ENCODE assay signal across 8 cellular contexts in genomic region chr11:90204832-90205646, GRCh38. TPM values are rescaled to one million over a fixed set of nuclear protein-coding genes. Genes with fewer than 3 reads are reported as not detected.
DNase-seq lines count a peak whose midpoint lies in the region; ATAC-seq, FAIRE-seq and TF ChIP-seq lines count a peak whose summit lies in the region.

No MANE protein-coding gene starts in this region.

- TF ChIP-seq CTCF in A549 (IDR thresholded peaks at IDR 0.05) (peak; percentile 77), LNCaP clone FGC (IDR thresholded peaks at IDR 0.05; ENCODE audit: control insufficient read depth, extremely low read depth, insufficient read depth) (peak; percentile 77), epithelial cell of esophagus (IDR thresholded peaks at IDR 0.05; ENCODE audit: insufficient read depth, low read depth, low read length, missing control alignments) (peak; percentile 86), neutrophil (IDR thresholded peaks at IDR 0.05) (peak; percentile 83)

- 15% methylated on average over 3 of the region's 3 CpGs for WGBS in A549 (ENCODE audit: missing lambda C conversion rate)
- 15 to 19% methylated on average over 3 of the region's 3 CpGs for WGBS in GM23248 (ENCODE audit: low coverage in 1 of 2, low lambda C conversion rate in 2 of 2, missing lambda C conversion rate in 2 of 2), 2 experiments

- no peaks in the 10 kb centered on the region for H4K20me1 ChIP-seq in GM23248 (ENCODE audit: insufficient read depth)

- TF ChIP-seq RAD21 in A549 (conservative IDR thresholded peaks at IDR 0.05 in 1 of 2, IDR thresholded peaks at IDR 0.05 in 1 of 2) = peak; percentile 34 to 46; a peak in 4 of 5 replicates

- POLR2A ChIA-PET in A549 (lab: Yijun Ruan, JAX) = interaction anchor here (0.9 kb wide), 1 partner anchor 18 kb away, joined by 3 read pairs; no protein-coding TSS in a partner anchor

- H3K9ac ChIP-seq in GM23248 = peak overlapping the region; percentile 30; the same call in 1 of the 2 replicates

- peak; percentile 32 to 69 for DNase-seq in A549 (ENCODE audit: low read depth in 1 of 2, low spot score in 1 of 2)
- peak; percentile 55 for DNase-seq in ELF-1 (ENCODE audit: low read depth, low spot score)
- DNase-seq in GM23248 = peak; percentile 69
- no peak for DNase-seq in LNCaP clone FGC (ENCODE audit: low read depth)
- peak; percentile 73 for DNase-seq in SK-MEL-5 (ENCODE audit: low read depth, low spot score)
- peak; percentile 63 for DNase-seq in epithelial cell of esophagus (ENCODE audit: low read depth)
- DNase-seq in effector memory CD4-positive, alpha-beta T cell = no peak

- no peak for TF ChIP-seq POLR2A in A549 (IDR thresholded peaks at IDR 0.05; ENCODE audit: low read length)

- no peak overlapping the region for H3K27ac ChIP-seq in A549
- peak overlapping the region; percentile 52 for H3K27ac ChIP-seq in GM23248
- H3K27ac ChIP-seq in neutrophil = no peak overlapping the region
- H3K27ac ChIP-seq in effector memory CD4-positive, alpha-beta T cell (ENCODE audit: insufficient read depth, low read length, poor library complexity, severe bottlenecking) = no peak overlapping the region

- peaks cover 13% of the 10 kb centered on the region; the same call in 1 of the 2 replicates for H3K79me2 ChIP-seq in GM23248 (ENCODE audit: insufficient read depth)

- H3K27me3 ChIP-seq in GM23248 (replicated peaks; ENCODE audit: insufficient read depth) (no peaks in the 10 kb centered on the region), neutrophil (no peaks in the 10 kb centered on the region)
- no peaks in the 10 kb centered on the region for H3K27me3 ChIP-seq in effector memory CD4-positive, alpha-beta T cell (replicated peaks; ENCODE audit: control insufficient read depth, insufficient read depth, low read length, poor library complexity, severe bottlenecking)

- H3K4me2 ChIP-seq in A549 = no peak overlapping the region
- no peak overlapping the region for H3K4me2 ChIP-seq in GM23248 (ENCODE audit: unreplicated experiment)

- H3K4me3 ChIP-seq in A549 (no peak overlapping the region), GM23248 (no peak overlapping the region), LNCaP clone FGC (ENCODE audit: low read depth, low read length) (no peak overlapping the region), epithelial cell of esophagus (ENCODE audit: low read length) (no peak overlapping the region), neutrophil (ENCODE audit: low read depth in 1 of 2, low read length in 1 of 2) (no peak overlapping the region)
- H3K4me3 ChIP-seq in effector memory CD4-positive, alpha-beta T cell (ENCODE audit: insufficient read depth, low read depth, low read length, poor library complexity, severe bottlenecking) = no peak overlapping the region

- peak; percentile 13 for FAIRE-seq in A549 (lab: Jason Lieb, UNC)

- H3K36me3 ChIP-seq in GM23248 (ENCODE audit: low read depth) (peaks cover 66% of the 10 kb centered on the region), neutrophil (peaks cover 61% of the 10 kb centered on the region)
- peaks cover 30% of the 10 kb centered on the region for H3K36me3 ChIP-seq in effector memory CD4-positive, alpha-beta T cell (ENCODE audit: control insufficient read depth, insufficient read depth, low read length)

- TF ChIP-seq EP300 in A549 (IDR thresholded peaks at IDR 0.05) = no peak

- H3K4me1 ChIP-seq in A549 = peaks cover 10% of the 10 kb centered on the region
- peaks cover 10% of the 10 kb centered on the region for H3K4me1 ChIP-seq in GM23248 (ENCODE audit: insufficient read depth)
- no peaks in the 10 kb centered on the region for H3K4me1 ChIP-seq in neutrophil (ENCODE audit: control insufficient read depth in 1 of 2, insufficient read depth in 1 of 2, low read depth in 1 of 2, low read length in 1 of 2)
- no peaks in the 10 kb centered on the region for H3K4me1 ChIP-seq in effector memory CD4-positive, alpha-beta T cell (ENCODE audit: control insufficient read depth, insufficient read depth, low read length, poor library complexity, severe bottlenecking)

- H3K9me3 ChIP-seq in A549 (no peaks in the 10 kb centered on the region), GM23248 (ENCODE audit: low read depth) (no peaks in the 10 kb centered on the region), neutrophil (no peaks in the 10 kb centered on the region)
- no peaks in the 10 kb centered on the region for H3K9me3 ChIP-seq in effector memory CD4-positive, alpha-beta T cell (ENCODE audit: control insufficient read depth, low read length)

- H3K9me2 ChIP-seq in GM23248 (ENCODE audit: insufficient read depth) = no peaks in the 10 kb centered on the region

- CTCF ChIA-PET in A549 (lab: Yijun Ruan, JAX) = interaction anchor here (0.9 to 2.2 kb wide), 13 partner anchors 9 to 232 kb away, joined by 3 to 16 read pairs (median 4); no protein-coding TSS in a partner anchor

- peak; percentile 79 to 80; a peak in 4 of 6 replicates for ATAC-seq in A549

- H2AFZ ChIP-seq in GM23248 = 0 out of 2 replicates have a peak overlapping the region, but pooled peaks have one; percentile 19

- in situ Hi-C loops in GM23248 (cut with MboI) = no loop called here
- in situ Hi-C loops in SK-MEL-5 (cut with HindIII; ENCODE audit: low pct_unique_long_range_greater_than_20kb, low sequenced_read_pairs) = no loop called here

- H3F3A ChIP-seq in GM23248 (ENCODE audit: insufficient read depth) = peaks cover 24% of the 10 kb centered on the region

TF ChIP-seq in A549, 52 proteins besides CTCF, POLR2A, EP300 and RAD21:
- TF ChIP-seq HOXB13 (CRISPR knock-in tag; IDR thresholded peaks at IDR 0.05; ENCODE audit: low read depth) (no peak), SMC3 (IDR thresholded peaks at IDR 0.05) (0 out of 3 replicates have a peak, but pooled peaks have one; percentile 24)
TF ChIP-seq in A549: peak in this region for 1.

RNA-seq across cellular contexts. Expression of gene CHORDC1, which starts 17.8 kb away (rescaled TPM):
- 71.9 and 83.8 TPM in 2 replicates for polyA plus RNA-seq in A549 (2011; rRNA removed)
- polyA plus RNA-seq in A549 (2012; cell fraction: cytosol; rRNA removed) = 36.8 and 48.1 TPM in 2 replicates
- 36.7 and 47.9 TPM in 2 replicates for polyA plus RNA-seq in A549 (2012; cell fraction: nucleus; rRNA removed)
- 127 to 163 TPM (median 163 TPM) in 3 replicates for polyA plus RNA-seq in A549 (2017; fragmentation: RNase III; extraction: RNeasy Plus Mini Kit Qiagen cat#74134 plus additional on column Dnase treatment)
- 83.7 and 146 TPM in 2 replicates for polyA minus RNA-seq in A549 (2011; rRNA and poly(A)+ RNA removed)
- total RNA-seq in GM23248 (2014; rRNA removed; shearing (Covaris generic)) = 14.5 and 23.6 TPM in 2 replicates
- 35.6 and 38.2 TPM in 2 replicates for polyA plus RNA-seq in GM23248 (2016; fragmentation: Nextera tagmentation; extraction: Ambion mirVana)
- 31.0 and 32.0 TPM in 2 replicates for total RNA-seq in SK-MEL-5 (2014; rRNA removed; shearing (Covaris generic))
- polyA plus RNA-seq in SK-MEL-5 (2015; cell fraction: cytosol; rRNA removed) = 63.3 and 69.3 TPM in 2 replicates
- polyA plus RNA-seq in SK-MEL-5 (2015; cell fraction: nucleus; rRNA removed) = 111 and 163 TPM in 2 replicates

Comparison
In these comparisons a context has a peak if more than half of its experiments do, and no peak if none do; other contexts are left out.
1. DNase-seq: peak in A549 (2 of 2), ELF-1 (single experiment), GM23248 (single experiment), SK-MEL-5 (single experiment) and epithelial cell of esophagus (single experiment); none in LNCaP clone FGC (single experiment) and effector memory CD4-positive, alpha-beta T cell (0 of 3).
2. Peak in every context shown above with its lines, with median percentiles within 50 percentile points of each other: CTCF ChIP-seq.